ENCODE assay signal across 1 cellular context in genomic region chr21:29018540-29018939, GRCh38.
TF ChIP-seq lines count a peak whose summit lies in the region.

No MANE protein-coding gene starts in this region.

TF ChIP-seq in GM23338, 12 proteins besides CTCF, POLR2A, EP300 and RAD21 (continued from another document):
- TF ChIP-seq ZNF462 (CRISPR knock-in tag; IDR thresholded peaks at IDR 0.05) (no peak), EZH2 (IDR thresholded peaks at IDR 0.05; ENCODE audit: low read depth, unreplicated experiment) (no peak), EZH2phosphoT487 (IDR thresholded peaks at IDR 0.05; ENCODE audit: unreplicated experiment) (no peak), STAT1 (IDR thresholded peaks at IDR 0.05; ENCODE audit: unreplicated experiment) (no peak)
